ENCODE assay signal across 8 cellular contexts in the genomic region with DNA sequence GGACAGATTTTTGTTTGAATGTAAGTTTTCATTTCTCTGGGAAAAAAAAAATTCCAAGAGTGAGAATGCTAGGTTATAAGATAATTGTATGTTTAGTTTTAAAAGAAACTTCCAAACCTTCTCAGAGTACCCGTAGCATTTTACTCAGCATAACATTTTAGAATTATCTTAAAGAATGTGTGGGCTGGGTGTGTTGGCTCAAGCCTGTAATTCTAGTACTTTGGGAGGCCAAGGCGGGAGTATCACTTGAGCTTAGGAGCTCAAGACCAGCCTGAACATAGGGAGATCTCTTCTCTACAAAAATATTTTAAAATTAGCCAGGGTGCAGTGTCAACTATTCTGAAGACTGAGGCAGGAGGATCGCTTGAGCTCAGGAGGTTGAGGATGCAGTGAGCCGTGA.
"Had no signal": no experiment of that assay in that cellular context is flagged by ENCODE, and none has a peak within 500 bp of the region (broad histone marks: within the 10 kb centered on the region; RNA-seq: fewer than 3 reads in every experiment).

No MANE protein-coding gene starts in this region.

- H3K27ac Mint-ChIP-seq: HFFc6 had no signal

- H3K9ac ChIP-seq: GM23248 had no signal

- H3K27ac ChIP-seq: GM23248 had no signal

- H3K36me3 ChIP-seq: HAP-1 had no signal

- H3K9me3 ChIP-seq: HAP-1 had no signal

- H2AFZ ChIP-seq: GM23248 had no signal

- ATAC-seq: HCT116 had no signal

- H3K4me1 ChIP-seq: HAP-1 had no signal

- H3K4me3 Mint-ChIP-seq: H9, HFFc6 had no signal

- DNase-seq: GM23248, GOT3, H7, H9, HCEC 1CT, HFFc6 had no signal

- H3K4me3 ChIP-seq: GM23248, HAP-1 had no signal

- H3K9me3 Mint-ChIP-seq: H9, HFFc6 had no signal
